ENCODE assay signal across 9 cellular contexts in the genomic region with DNA sequence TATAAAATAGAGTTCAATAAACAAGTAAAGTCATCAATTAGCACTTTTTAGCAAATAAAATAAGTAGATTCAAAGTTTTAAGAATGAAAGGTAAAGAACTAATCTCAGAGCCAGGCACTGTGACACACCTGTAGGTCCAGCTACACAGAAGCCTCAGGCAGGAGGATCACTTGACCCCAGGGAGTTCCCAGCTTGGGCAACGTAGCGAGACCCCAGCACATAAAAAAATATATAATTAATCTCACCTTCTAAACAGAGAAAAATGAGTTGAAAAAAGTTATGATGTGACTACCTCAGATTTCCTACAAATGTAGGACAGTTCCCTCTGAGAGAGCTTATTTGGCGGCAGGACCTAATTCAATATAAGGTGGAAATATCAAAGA. TPM values are rescaled to one million over a fixed set of nuclear protein-coding genes. Genes with fewer than 3 reads are reported as not detected.
DNase-seq lines count a peak whose midpoint lies in the region; ATAC-seq and TF ChIP-seq lines count a peak whose summit lies in the region.
"Had no signal": no experiment of that assay in that cellular context is flagged by ENCODE, and none has a peak within 500 bp of the region (broad histone marks: within the 10 kb centered on the region; RNA-seq: fewer than 3 reads in every experiment).

No MANE protein-coding gene starts in this region.

- H3K9ac ChIP-seq in BLaER1 treated with 17β-estradiol and CSF1 and Interleukin-3, amounts not matched to agents 10 nM and 100 nM = peak overlapping the region; percentile 29 to 99 (median 64); a peak in 19 of 22 replicates

- peak overlapping the region; percentile 80 for H3K4me3 Mint-ChIP-seq in activated CD8-positive, alpha-beta T cell treated with anti-CD3 and anti-CD28 coated beads, Interleukin-2, amount 10 ng/mL, durations not matched to agents 7 days and 5 days

- CTCF ChIA-PET in activated CD8-positive, alpha-beta T cell treated with anti-CD3 and anti-CD28 coated beads, Interleukin-2, amount 10 ng/mL, durations not matched to agents 7 days and 5 days (lab: Charles Lee) = interaction anchor here (0.6 to 14.2 kb wide), 165 partner anchors 9 to 1071 kb away, joined by 3 to 523 read pairs (median 6); a partner anchor contains a TSS

- no peaks in the 10 kb centered on the region for H3K27me3 ChIP-seq in BLaER1 treated with 17β-estradiol and CSF1 and Interleukin-3, amounts not matched to agents 10 nM and 100 nM
- no peaks in the 10 kb centered on the region for H3K27me3 ChIP-seq in muscle layer of duodenum (ENCODE audit: low read depth, low read length)

- no peaks in the 10 kb centered on the region for H3K27me3 Mint-ChIP-seq in activated CD8-positive, alpha-beta T cell treated with anti-CD3 and anti-CD28 coated beads, Interleukin-2, amount 10 ng/mL, durations not matched to agents 7 days and 5 days (ENCODE audit: low read depth)
- H3K27me3 Mint-ChIP-seq: progenitor cell of endocrine pancreas had no signal

- POLR2A ChIA-PET in activated CD8-positive, alpha-beta T cell treated with anti-CD3 and anti-CD28 coated beads, Interleukin-2, amount 10 ng/mL, durations not matched to agents 7 days and 5 days (lab: Charles Lee) = interaction anchor here (0.6 to 13.5 kb wide), 47 partner anchors 9 to 846 kb away, joined by 3 to 440 read pairs (median 5); a partner anchor contains a TSS

- H3K36me3 ChIP-seq in BLaER1 treated with 17β-estradiol and CSF1 and Interleukin-3, amounts not matched to agents 10 nM and 100 nM = peaks cover 42 to 95% (median 53%) of the 10 kb centered on the region in 11 experiments
- peaks cover 25 to 30% of the 10 kb centered on the region in 2 donors for H3K36me3 ChIP-seq in muscle layer of duodenum (ENCODE audit: control insufficient read depth in 1 of 2, insufficient read depth in 2 of 2, low read length in 2 of 2)

- peaks cover 62% of the 10 kb centered on the region for H3K36me3 Mint-ChIP-seq in activated CD8-positive, alpha-beta T cell treated with anti-CD3 and anti-CD28 coated beads, Interleukin-2, amount 10 ng/mL, durations not matched to agents 7 days and 5 days (ENCODE audit: low read depth)

- peak overlapping the region in 10 of 11 experiments; percentile 0 to 100 (median 100); a peak in 19 of 22 replicates for H3K27ac ChIP-seq in BLaER1 treated with 17β-estradiol and CSF1 and Interleukin-3, amounts not matched to agents 10 nM and 100 nM
- peak overlapping the region; percentile 20 for H3K27ac ChIP-seq in muscle layer of duodenum (ENCODE audit: low read length)

- H4K20me1 ChIP-seq in BLaER1 treated with 17β-estradiol and CSF1 and Interleukin-3, amounts not matched to agents 10 nM and 100 nM = peaks cover 0 to 36% (median 0%) of the 10 kb centered on the region in 11 experiments; a peak in 3 of 22 replicates

- peak overlapping the region; percentile 18 to 98 (median 92); a peak in 21 of 22 replicates for H3K4me2 ChIP-seq in BLaER1 treated with 17β-estradiol and CSF1 and Interleukin-3, amounts not matched to agents 10 nM and 100 nM

- H3K4me1 ChIP-seq in BLaER1 treated with 17β-estradiol and CSF1 and Interleukin-3, amounts not matched to agents 10 nM and 100 nM = peaks cover 60 to 96% (median 64%) of the 10 kb centered on the region in 10 experiments
- H3K4me1 ChIP-seq in muscle layer of duodenum (ENCODE audit: control insufficient read depth in 1 of 2, insufficient read depth in 2 of 2, low read length in 2 of 2) = peaks cover 0 to 5% of the 10 kb centered on the region in 2 donors

- TF ChIP-seq POLR2A in GM18526 (IDR thresholded peaks at IDR 0.05; ENCODE audit: extremely low read depth, insufficient read length) = peak; percentile 4

- no peak for DNase-seq in activated CD8-positive, alpha-beta T cell treated with anti-CD3 and anti-CD28 coated beads, Interleukin-2, amount 10 ng/mL, durations not matched to agents 7 days and 5 days
- DNase-seq in NAMALWA (ENCODE audit: low spot score) (no peak), NCI-H1930 (lab: John Stamatoyannopoulos, UW) (no peak)

- peak overlapping the region in 6 of 10 experiments; percentile 25 to 46 (median 32); a peak in 9 of 20 replicates for H3K4me3 ChIP-seq in BLaER1 treated with 17β-estradiol and CSF1 and Interleukin-3, amounts not matched to agents 10 nM and 100 nM
- no peak overlapping the region for H3K4me3 ChIP-seq in muscle layer of duodenum (ENCODE audit: low read depth in 1 of 2, low read length in 2 of 2)

- H3K27ac Mint-ChIP-seq in activated CD8-positive, alpha-beta T cell treated with anti-CD3 and anti-CD28 coated beads, Interleukin-2, amount 10 ng/mL, durations not matched to agents 7 days and 5 days = peak overlapping the region; percentile 92

- peak; percentile 2 for ATAC-seq in activated CD8-positive, alpha-beta T cell treated with anti-CD3 and anti-CD28 coated beads, Interleukin-2, amount 10 ng/mL, durations not matched to agents 7 days and 5 days
- no peak for ATAC-seq in HG03097 (IDR thresholded peaks at IDR 0.05; ENCODE audit: low FRiP score, unreplicated experiment)
- ATAC-seq in GM21717 (IDR thresholded peaks at IDR 0.05; ENCODE audit: unreplicated experiment) = no peak

- no peaks in the 10 kb centered on the region for H3K9me3 Mint-ChIP-seq in activated CD8-positive, alpha-beta T cell treated with anti-CD3 and anti-CD28 coated beads, Interleukin-2, amount 10 ng/mL, durations not matched to agents 7 days and 5 days (ENCODE audit: insufficient read depth)

- peaks cover 67% of the 10 kb centered on the region for H3K4me1 Mint-ChIP-seq in activated CD8-positive, alpha-beta T cell treated with anti-CD3 and anti-CD28 coated beads, Interleukin-2, amount 10 ng/mL, durations not matched to agents 7 days and 5 days (ENCODE audit: low read depth)

- H3K9me3 ChIP-seq in BLaER1 treated with 17β-estradiol and CSF1 and Interleukin-3, amounts not matched to agents 10 nM and 100 nM (replicated peaks in 1 of 11) = no peaks in the 10 kb centered on the region
- H3K9me3 ChIP-seq in muscle layer of duodenum (ENCODE audit: control insufficient read depth in 1 of 2, low read length in 2 of 2) = no peaks in the 10 kb centered on the region

RNA-seq across cellular contexts. Expression of a gene that starts 19.3 kb away (rescaled TPM):
- total RNA-seq in activated CD8-positive, alpha-beta T cell treated with anti-CD3 and anti-CD28 coated beads, Interleukin-2, amount 10 ng/mL, durations not matched to agents 7 days and 5 days = 100 to 1,000 TPM; 130 to 147 TPM

RNA-seq across cellular contexts. Expression of a gene that starts 28.4 kb away (rescaled TPM):
- 1 to 10 TPM; 8.0 to 8.5 TPM for total RNA-seq in activated CD8-positive, alpha-beta T cell treated with anti-CD3 and anti-CD28 coated beads, Interleukin-2, amount 10 ng/mL, durations not matched to agents 7 days and 5 days

Comparison
In these comparisons a context has a peak if more than half of its experiments do, and no peak if none do; other contexts are left out.
1. H3K4me3 ChIP-seq: peak in BLaER1 treated with 17β-estradiol and CSF1 and Interleukin-3, amounts not matched to agents 10 nM and 100 nM (6 of 10); none in muscle layer of duodenum (0 of 2).